Comparison of ENCODE assay signal across 8 cellular contexts in genomic region chr4:38664704-38665401, GRCh38. TPM values are rescaled to one million over a fixed set of nuclear protein-coding genes. Genes with fewer than 3 reads are reported as not detected.
A peak's percentile ranks its signal among the peaks of the same experiment; 100 is the strongest.
DNase-seq lines count a peak whose midpoint lies in the region; ATAC-seq, FAIRE-seq and TF ChIP-seq lines count a peak whose summit lies in the region.

No MANE protein-coding gene starts in this region.

- peak overlapping the region; percentile 97 for H3K4me3 Mint-ChIP-seq in neural crest cell

- H3K36me3 Mint-ChIP-seq in neural crest cell (ENCODE audit: low read depth) = peaks cover 5% of the 10 kb centered on the region

- H3K4me1 Mint-ChIP-seq in neural crest cell = peaks cover 64% of the 10 kb centered on the region

- POLR2A ChIA-PET in HEK293T (lab: Yijun Ruan, JAX) = no interaction called here

- no peaks in the 10 kb centered on the region for H3K36me3 ChIP-seq in BE2C

- H3K9me3 ChIP-seq in BE2C = no peaks in the 10 kb centered on the region

- H3K27me3 Mint-ChIP-seq in neural crest cell (ENCODE audit: low read depth) = no peaks in the 10 kb centered on the region

- CTCF ChIA-PET in HEK293T (lab: Yijun Ruan, JAX) = no interaction called here

- ATAC-seq in GM18517 (IDR thresholded peaks at IDR 0.05; ENCODE audit: unreplicated experiment) = no peak
- no peak for ATAC-seq in GM21528 (IDR thresholded peaks at IDR 0.05; ENCODE audit: low FRiP score, unreplicated experiment)

- H3K27ac Mint-ChIP-seq in neural crest cell (ENCODE audit: unreplicated experiment) = peak overlapping the region; percentile 87

- no peaks in the 10 kb centered on the region for H3K27me3 ChIP-seq in BE2C

- H3K4me1 ChIP-seq in BE2C = peaks cover 7% of the 10 kb centered on the region; the same call in 1 of the 2 replicates

- DNase-seq in BE2C = peak; percentile 70
- DNase-seq in HEK293T (ENCODE audit: extremely low spot score) = peak; percentile 20
- peak; percentile 18 for DNase-seq in NOMO-1 treated with DMSO at 0.1 percent for 48 hours (lab: John Stamatoyannopoulos, UW; ENCODE audit: unreplicated experiment)
- DNase-seq in activated gamma-delta T cell (lab: John Stamatoyannopoulos, UW) = peak; percentile 30
- peak; percentile 43 to 58 for DNase-seq in frontal cortex (ENCODE audit: low spot score in 2 of 2)
- peak; percentile 27 for DNase-seq in neural crest cell (ENCODE audit: low read depth, low spot score)

- no peaks in the 10 kb centered on the region for H3K9me3 Mint-ChIP-seq in neural crest cell

- no peak for FAIRE-seq in frontal cortex (lab: Jason Lieb, UNC)

- peak overlapping the region; percentile 79 for H3K4me3 ChIP-seq in BE2C (ENCODE audit: low read depth, low read length)

- TF ChIP-seq CTCF in BE2C (IDR thresholded peaks at IDR 0.05; ENCODE audit: low read depth, low read length) = no peak
- no peak for TF ChIP-seq CTCF in neural crest cell (conservative IDR thresholded peaks at IDR 0.05)

TF ChIP-seq in HEK293T, 16 proteins besides CTCF, POLR2A, EP300 and RAD21:
- no peak for TF ChIP-seq NFRKB (IDR thresholded peaks at IDR 0.05)
- no peak for TF ChIP-seq PKNOX1 (IDR thresholded peaks at IDR 0.05)
- no peak for TF ChIP-seq SUZ12 (IDR thresholded peaks at IDR 0.05)
- TF ChIP-seq CTBP1 (IDR thresholded peaks at IDR 0.05; ENCODE audit: borderline replicate concordance) = no peak
- no peak for TF ChIP-seq SP1 (IDR thresholded peaks at IDR 0.05)
- TF ChIP-seq ELF4 (IDR thresholded peaks at IDR 0.05) = no peak
- no peak for TF ChIP-seq FOXM1 (IDR thresholded peaks at IDR 0.05; ENCODE audit: borderline replicate concordance)
- no peak for TF ChIP-seq L3MBTL2 (conservative IDR thresholded peaks at IDR 0.05)
- no peak for TF ChIP-seq TARDBP (IDR thresholded peaks at IDR 0.05)
- no peak for TF ChIP-seq FOXK2 (IDR thresholded peaks at IDR 0.05)
- TF ChIP-seq FOXA1 (IDR thresholded peaks at IDR 0.05) = no peak
- no peak for TF ChIP-seq ZNF384 (IDR thresholded peaks at IDR 0.05)
- no peak for TF ChIP-seq BHLHE40 (IDR thresholded peaks at IDR 0.05; ENCODE audit: borderline replicate concordance)
- TF ChIP-seq ARNT (IDR thresholded peaks at IDR 0.05) = no peak

RNA-seq across cellular contexts. Expression of gene KLF3, which starts 0.9 kb away (rescaled TPM):
- 4.2 TPM for polyA plus RNA-seq in BE2C (2012; ENCODE audit: insufficient read depth, insufficient read length, low read depth)
- total RNA-seq in frontal cortex (12.2 TPM), neural crest cell (38.2 and 38.4 TPM in 2 replicates)

Comparison
In these comparisons a context has a peak if more than half of its experiments do, and no peak if none do; other contexts are left out.
1. DNase-seq: peak in every context shown above with its lines; median percentile 70 in BE2C; 50 in frontal cortex; 30 in activated gamma-delta T cell; 27 in neural crest cell; 20 in HEK293T; 18 in NOMO-1 treated with DMSO at 0.1 percent for 48 hours.